2 cellular contexts compared by ENCODE assay signal in the genomic region with DNA sequence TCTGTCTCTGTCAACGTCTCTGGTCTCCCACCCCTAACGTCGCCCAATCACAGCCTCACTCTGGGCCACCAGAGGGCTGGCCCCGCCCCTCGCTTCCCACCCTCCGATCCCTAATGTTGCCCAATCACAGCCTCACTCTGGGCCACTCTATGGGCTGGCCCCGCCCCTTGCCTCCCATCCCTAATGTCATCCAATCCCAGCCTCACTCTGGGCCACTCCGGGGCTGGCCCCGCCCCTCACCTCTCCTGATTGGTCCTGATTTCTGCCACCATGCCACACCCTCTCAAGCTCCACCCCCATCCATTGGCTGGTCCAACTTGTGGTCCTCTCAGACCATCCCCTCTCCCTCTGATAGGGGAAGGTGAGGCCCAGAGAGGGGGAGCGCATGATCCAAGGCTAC.
TF ChIP-seq lines count a peak whose summit lies in the region.

No MANE protein-coding gene starts in this region.

TF ChIP-seq in HCT116, 20 proteins besides CTCF, POLR2A, EP300 and RAD21:
- no peak for TF ChIP-seq EGR1 (IDR thresholded peaks at IDR 0.05; ENCODE audit: low read depth)
- TF ChIP-seq EZH2 (IDR thresholded peaks at IDR 0.05), result no peak
- no peak for TF ChIP-seq CBX3 (IDR thresholded peaks at IDR 0.05; ENCODE audit: low read depth)
- TF ChIP-seq FOSL1 (IDR thresholded peaks at IDR 0.05; ENCODE audit: low read depth), result no peak
- no peak for TF ChIP-seq YY1 (IDR thresholded peaks at IDR 0.05; ENCODE audit: extremely low read depth, insufficient replicate concordance, low read depth, low read length)
- no peak for TF ChIP-seq ZFX (IDR thresholded peaks at IDR 0.05)
- TF ChIP-seq SRF (IDR thresholded peaks at IDR 0.05; ENCODE audit: low read depth), result no peak
- TF ChIP-seq SP1 (IDR thresholded peaks at IDR 0.05; ENCODE audit: low read depth), result no peak
- no peak for TF ChIP-seq SIN3A (IDR thresholded peaks at IDR 0.05; ENCODE audit: low read depth)

TF ChIP-seq in SK-N-SH, 30 proteins besides CTCF, POLR2A, EP300 and RAD21:
- no peak for TF ChIP-seq FOXJ3 (CRISPR knock-in tag; IDR thresholded peaks at IDR 0.05)
- TF ChIP-seq, protein P1, sequence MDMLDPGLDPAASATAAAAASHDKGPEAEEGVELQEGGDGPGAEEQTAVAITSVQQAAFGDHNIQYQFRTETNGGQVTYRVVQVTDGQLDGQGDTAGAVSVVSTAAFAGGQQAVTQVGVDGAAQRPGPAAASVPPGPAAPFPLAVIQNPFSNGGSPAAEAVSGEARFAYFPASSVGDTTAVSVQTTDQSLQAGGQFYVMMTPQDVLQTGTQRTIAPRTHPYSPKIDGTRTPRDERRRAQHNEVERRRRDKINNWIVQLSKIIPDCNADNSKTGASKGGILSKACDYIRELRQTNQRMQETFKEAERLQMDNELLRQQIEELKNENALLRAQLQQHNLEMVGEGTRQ (IDR thresholded peaks at IDR 0.05; ENCODE audit: borderline replicate concordance, low read depth, low read length), result no peak
- no peak for TF ChIP-seq NFIC (IDR thresholded peaks at IDR 0.05; ENCODE audit: borderline replicate concordance)
- TF ChIP-seq, protein P2, sequence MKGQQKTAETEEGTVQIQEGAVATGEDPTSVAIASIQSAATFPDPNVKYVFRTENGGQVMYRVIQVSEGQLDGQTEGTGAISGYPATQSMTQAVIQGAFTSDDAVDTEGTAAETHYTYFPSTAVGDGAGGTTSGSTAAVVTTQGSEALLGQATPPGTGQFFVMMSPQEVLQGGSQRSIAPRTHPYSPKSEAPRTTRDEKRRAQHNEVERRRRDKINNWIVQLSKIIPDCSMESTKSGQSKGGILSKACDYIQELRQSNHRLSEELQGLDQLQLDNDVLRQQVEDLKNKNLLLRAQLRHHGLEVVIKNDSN (IDR thresholded peaks at IDR 0.05; ENCODE audit: borderline replicate concordance, low read depth), result no peak
- TF ChIP-seq, protein P3, sequence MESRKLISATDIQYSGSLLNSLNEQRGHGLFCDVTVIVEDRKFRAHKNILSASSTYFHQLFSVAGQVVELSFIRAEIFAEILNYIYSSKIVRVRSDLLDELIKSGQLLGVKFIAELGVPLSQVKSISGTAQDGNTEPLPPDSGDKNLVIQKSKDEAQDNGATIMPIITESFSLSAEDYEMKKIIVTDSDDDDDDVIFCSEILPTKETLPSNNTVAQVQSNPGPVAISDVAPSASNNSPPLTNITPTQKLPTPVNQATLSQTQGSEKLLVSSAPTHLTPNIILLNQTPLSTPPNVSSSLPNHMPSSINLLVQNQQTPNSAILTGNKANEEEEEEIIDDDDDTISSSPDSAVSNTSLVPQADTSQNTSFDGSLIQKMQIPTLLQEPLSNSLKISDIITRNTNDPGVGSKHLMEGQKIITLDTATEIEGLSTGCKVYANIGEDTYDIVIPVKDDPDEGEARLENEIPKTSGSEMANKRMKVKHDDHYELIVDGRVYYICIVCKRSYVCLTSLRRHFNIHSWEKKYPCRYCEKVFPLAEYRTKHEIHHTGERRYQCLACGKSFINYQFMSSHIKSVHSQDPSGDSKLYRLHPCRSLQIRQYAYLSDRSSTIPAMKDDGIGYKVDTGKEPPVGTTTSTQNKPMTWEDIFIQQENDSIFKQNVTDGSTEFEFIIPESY (IDR thresholded peaks at IDR 0.05; ENCODE audit: borderline replicate concordance, low read depth), result no peak
- TF ChIP-seq RXRA (IDR thresholded peaks at IDR 0.05; ENCODE audit: borderline replicate concordance, low read depth), result no peak
- no peak for TF ChIP-seq YY1 (IDR thresholded peaks at IDR 0.05; ENCODE audit: low read depth)
- no peak for TF ChIP-seq POLR2AphosphoS5 (IDR thresholded peaks at IDR 0.05; ENCODE audit: low read depth, low read length)
- TF ChIP-seq NRF1 (IDR thresholded peaks at IDR 0.05; ENCODE audit: low read depth, low read length), result no peak
- no peak for TF ChIP-seq FOXM1 (IDR thresholded peaks at IDR 0.05; ENCODE audit: low read depth)
- no peak for TF ChIP-seq SIN3A (IDR thresholded peaks at IDR 0.05; ENCODE audit: borderline replicate concordance, low read depth, low read length)
- TF ChIP-seq RFX5 (IDR thresholded peaks at IDR 0.05; ENCODE audit: low read length), result no peak
- TF ChIP-seq TEAD4 (IDR thresholded peaks at IDR 0.05; ENCODE audit: borderline replicate concordance, insufficient read depth), result no peak
- TF ChIP-seq TAF1 (IDR thresholded peaks at IDR 0.05; ENCODE audit: borderline replicate concordance, low read depth, low read length), result no peak
- TF ChIP-seq, protein P4, sequence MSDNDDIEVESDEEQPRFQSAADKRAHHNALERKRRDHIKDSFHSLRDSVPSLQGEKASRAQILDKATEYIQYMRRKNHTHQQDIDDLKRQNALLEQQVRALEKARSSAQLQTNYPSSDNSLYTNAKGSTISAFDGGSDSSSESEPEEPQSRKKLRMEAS (IDR thresholded peaks at IDR 0.05; ENCODE audit: low read depth), result no peak
- TF ChIP-seq JUND (IDR thresholded peaks at IDR 0.05), result no peak
- no peak for TF ChIP-seq MXI1 (IDR thresholded peaks at IDR 0.05; ENCODE audit: low read depth, low read length)
- no peak for TF ChIP-seq TCF12 (IDR thresholded peaks at IDR 0.05)
- TF ChIP-seq CHD2 (IDR thresholded peaks at IDR 0.05; ENCODE audit: low read length, partially characterized antibody), result no peak
